Comparison of ENCODE assay signal across 36 cellular contexts in the genomic region with DNA sequence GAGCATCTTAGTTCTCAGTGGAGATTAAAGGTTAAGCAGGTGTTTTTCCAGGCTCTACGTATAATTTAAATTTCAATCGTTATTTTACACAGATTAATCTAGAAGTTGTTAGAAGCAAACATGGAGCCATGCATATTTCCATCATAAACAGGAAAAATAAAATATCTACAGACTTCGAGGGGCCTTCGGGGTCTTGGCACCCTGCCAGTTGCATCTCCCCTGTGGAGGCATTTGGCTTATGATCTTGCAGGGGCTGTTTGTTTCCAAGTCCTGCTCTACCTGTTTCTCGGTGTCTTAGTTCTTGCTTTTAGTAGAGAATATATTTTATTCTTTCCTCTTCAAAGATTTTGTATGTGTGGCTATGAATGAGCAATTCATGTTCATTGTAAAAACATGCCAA.
"Had no signal": no experiment of that assay in that cellular context is flagged by ENCODE, and none has a peak within 500 bp of the region (broad histone marks: within the 10 kb centered on the region; RNA-seq: fewer than 3 reads in every experiment).

No MANE protein-coding gene starts in this region.

- FAIRE-seq: astrocyte, TTC549 had no signal

- H3K27me3 Mint-ChIP-seq: activated B cell treated with CpG ODN at 0.5 μM for 24 hours; activated CD4-positive, alpha-beta memory T cell treated with anti-CD3 and anti-CD28 coated beads for 36 hours; activated CD8-positive, alpha-beta T cell treated with anti-CD3 and anti-CD28 coated beads for 36 hours; activated naive CD8-positive, alpha-beta T cell treated with anti-CD3 and anti-CD28 coated beads for 36 hours; activated T-helper 17 cell treated with anti-CD3 and anti-CD28 coated beads, Interleukin-2, amount 50 U/mL, for 72 hours had no signal

- H3K4me1 Mint-ChIP-seq: activated B cell treated with CpG ODN at 0.5 μM for 24 hours; activated CD4-positive, alpha-beta T cell treated with anti-CD3 and anti-CD28 coated beads, Interleukin-2, amount 10 ng/mL, durations not matched to agents 24 days and 14 days; activated naive CD8-positive, alpha-beta T cell treated with anti-CD3 and anti-CD28 coated beads for 36 hours; activated T-helper 17 cell treated with anti-CD3 and anti-CD28 coated beads, Interleukin-2, amount 50 U/mL, for 72 hours had no signal

- H3K36me3 ChIP-seq: adrenal gland, brain microvascular endothelial cell, breast epithelium had no signal

- H3K27me3 ChIP-seq: adrenal gland, body of pancreas, brain microvascular endothelial cell, breast epithelium had no signal

- H3K9me3 Mint-ChIP-seq: activated CD4-positive, alpha-beta memory T cell treated with anti-CD3 and anti-CD28 coated beads for 36 hours; activated CD4-positive, alpha-beta T cell treated with anti-CD3 and anti-CD28 coated beads, Interleukin-2, amount 10 ng/mL, durations not matched to agents 24 days and 14 days; activated CD8-positive, alpha-beta T cell treated with anti-CD3 and anti-CD28 coated beads for 36 hours; activated T-helper 1 cell treated with anti-CD3 and anti-CD28 coated beads, Interleukin-12 subunit alpha, Interleukin-12 subunit beta, Interleukin-2, Interleukin-4 antibody, amounts not matched to agents 30 ng/mL and 10 ng/mL and 1 ng/mL, durations not matched to agents 14 hours and 24 hours and 36 hours; activated T-helper 17 cell treated with anti-CD3 and anti-CD28 coated beads, Interleukin-2, amount 50 U/mL, for 72 hours; T-helper 1 cell treated with Interleukin-12 subunit alpha and Interleukin-12 subunit beta and Interleukin-4 antibody, amounts not matched to agents 30 μg/mL and 1 μg/mL, for 36 hours; T-helper 2 cell treated with Interferon-gamma antibody and Interleukin-4, amounts not matched to agents 5 μg/mL and 100 μg/mL, for 36 hours had no signal

- ATAC-seq: activated CD8-positive, alpha-beta T cell treated with anti-CD3 and anti-CD28 coated beads for 36 hours; activated naive CD4-positive, alpha-beta T cell treated with anti-CD3 and anti-CD28 coated beads, Interleukin-2, amount 50 U/mL, for 72 hours; activated T-cell treated with anti-CD3 and anti-CD28 coated beads, Interleukin-2, amount 50 U/mL, for 4 hours; activated T-cell treated with anti-CD3 and anti-CD28 coated beads, Interleukin-2, amount 50 U/mL, for 72 hours; activated T-helper 17 cell treated with anti-CD3 and anti-CD28 coated beads, Interleukin-2, amount 50 U/mL, for 72 hours; body of pancreas had no signal

- H3K4me3 Mint-ChIP-seq: activated B cell treated with CpG ODN at 0.5 μM for 24 hours; activated CD4-positive, alpha-beta memory T cell treated with anti-CD3 and anti-CD28 coated beads for 36 hours; activated CD4-positive, alpha-beta T cell treated with anti-CD3 and anti-CD28 coated beads, Interleukin-2, amount 10 ng/mL, durations not matched to agents 24 days and 14 days; activated CD8-positive, alpha-beta T cell treated with anti-CD3 and anti-CD28 coated beads for 36 hours; activated naive CD4-positive, alpha-beta T cell treated with anti-CD3 and anti-CD28 coated beads for 36 hours; activated naive CD8-positive, alpha-beta T cell treated with anti-CD3 and anti-CD28 coated beads for 36 hours; activated T-cell treated with anti-CD3 and anti-CD28 coated beads, Interleukin-2, amount 50 U/mL, for 4 hours; activated T-cell treated with anti-CD3 and anti-CD28 coated beads, Interleukin-2, amount 50 U/mL, for 72 hours; activated T-helper 1 cell treated with anti-CD3 and anti-CD28 coated beads, Interleukin-12 subunit alpha, Interleukin-12 subunit beta, Interleukin-2, Interleukin-4 antibody, amounts not matched to agents 30 ng/mL and 10 ng/mL and 1 ng/mL, durations not matched to agents 14 hours and 24 hours and 36 hours; activated T-helper 17 cell treated with anti-CD3 and anti-CD28 coated beads, Interleukin-2, amount 50 U/mL, for 72 hours; T-helper 1 cell treated with Interleukin-12 subunit alpha and Interleukin-12 subunit beta and Interleukin-4 antibody, amounts not matched to agents 30 μg/mL and 1 μg/mL, for 36 hours; T-helper 2 cell treated with Interferon-gamma antibody and Interleukin-4, amounts not matched to agents 5 μg/mL and 100 μg/mL, for 36 hours had no signal

- DNase-seq: activated B cell treated with CpG ODN at 0.5 μM for 24 hours; activated CD4-positive, alpha-beta memory T cell treated with anti-CD3 and anti-CD28 coated beads for 36 hours; activated CD4-positive, alpha-beta T cell treated with anti-CD3 and anti-CD28 coated beads for 4 hours; activated CD4-positive, alpha-beta T cell treated with anti-CD3 and anti-CD28 coated beads, Interleukin-2, amount 10 ng/mL, durations not matched to agents 24 days and 14 days; activated CD4-positive, alpha-beta T cell treated with anti-CD3 and anti-CD28 coated beads, Interleukin-2, amount 50 U/mL, for 1 hour; activated CD4-positive, alpha-beta T cell treated with anti-CD3 and anti-CD28 coated beads, Interleukin-2, amount 50 U/mL, for 4 hours; activated CD4-positive, CD25-positive, alpha-beta regulatory T cell treated with anti-CD3 and anti-CD28 coated beads, Interleukin-2, amount 50 U/mL, for 72 hours; activated CD8-positive, alpha-beta memory T cell treated with anti-CD3 and anti-CD28 coated beads, Interleukin-2, amount 50 U/mL, for 4 hours; activated CD8-positive, alpha-beta T cell treated with anti-CD3 and anti-CD28 coated beads for 36 hours; activated effector memory CD4-positive, alpha-beta T cell treated with anti-CD3 and anti-CD28 coated beads, Interleukin-2, amount 50 U/mL, for 16 hours; activated gamma-delta T cell treated with Interleukin-2 at 50 U/mL for 16 hours; activated naive CD4-positive, alpha-beta T cell; activated naive CD4-positive, alpha-beta T cell treated with anti-CD3 and anti-CD28 coated beads for 36 hours; activated naive CD4-positive, alpha-beta T cell treated with anti-CD3 and anti-CD28 coated beads, Interleukin-2, amount 50 U/mL, for 16 hours; activated naive CD8-positive, alpha-beta T cell treated with anti-CD3 and anti-CD28 coated beads for 36 hours; activated T-cell treated with anti-CD3 and anti-CD28 coated beads for 4 hours; activated T-cell treated with anti-CD3 and anti-CD28 coated beads, Interleukin-2, amount 50 U/mL, for 1 hour; activated T-cell treated with anti-CD3 and anti-CD28 coated beads, Interleukin-2, amount 50 U/mL, for 4 hours; activated T-cell treated with anti-CD3 and anti-CD28 coated beads, Interleukin-2, amount 50 U/mL, for 72 hours; adrenal gland; amniotic stem cell; aorta; body of pancreas; brain microvascular endothelial cell; central memory CD4-positive, alpha-beta T cell; T-helper 2 cell; T-helper 9 cell had no signal

- H3K36me3 Mint-ChIP-seq: activated CD4-positive, alpha-beta memory T cell treated with anti-CD3 and anti-CD28 coated beads for 36 hours; activated naive CD4-positive, alpha-beta T cell treated with anti-CD3 and anti-CD28 coated beads, Interleukin-2, amount 50 U/mL, for 72 hours; activated naive CD8-positive, alpha-beta T cell treated with anti-CD3 and anti-CD28 coated beads for 36 hours had no signal

- H3K9me3 ChIP-seq: adrenal gland, body of pancreas, breast epithelium had no signal

- H3K27ac ChIP-seq: adrenal gland, body of pancreas, brain microvascular endothelial cell, breast epithelium, VCaP had no signal

- H3K27ac Mint-ChIP-seq: activated B cell treated with CpG ODN at 0.5 μM for 24 hours; activated CD4-positive, alpha-beta memory T cell treated with anti-CD3 and anti-CD28 coated beads for 36 hours; activated CD4-positive, alpha-beta T cell treated with anti-CD3 and anti-CD28 coated beads, Interleukin-2, amount 10 ng/mL, durations not matched to agents 24 days and 14 days; activated CD8-positive, alpha-beta T cell treated with anti-CD3 and anti-CD28 coated beads for 36 hours; activated naive CD4-positive, alpha-beta T cell treated with anti-CD3 and anti-CD28 coated beads for 36 hours; activated naive CD4-positive, alpha-beta T cell treated with anti-CD3 and anti-CD28 coated beads, Interleukin-2, amount 50 U/mL, for 72 hours; activated naive CD8-positive, alpha-beta T cell treated with anti-CD3 and anti-CD28 coated beads for 36 hours; activated T-cell treated with anti-CD3 and anti-CD28 coated beads, Interleukin-2, amount 50 U/mL, for 72 hours; activated T-helper 1 cell treated with anti-CD3 and anti-CD28 coated beads, Interleukin-12 subunit alpha, Interleukin-12 subunit beta, Interleukin-2, Interleukin-4 antibody, amounts not matched to agents 30 ng/mL and 10 ng/mL and 1 ng/mL, durations not matched to agents 14 hours and 24 hours and 36 hours; activated T-helper 17 cell treated with anti-CD3 and anti-CD28 coated beads, Interleukin-2, amount 50 U/mL, for 72 hours; T-helper 1 cell treated with Interleukin-12 subunit alpha and Interleukin-12 subunit beta and Interleukin-4 antibody, amounts not matched to agents 30 μg/mL and 1 μg/mL, for 36 hours; T-helper 2 cell treated with Interferon-gamma antibody and Interleukin-4, amounts not matched to agents 5 μg/mL and 100 μg/mL, for 36 hours had no signal

- H3K4me1 ChIP-seq: adrenal gland, body of pancreas, breast epithelium had no signal

- H3K4me3 ChIP-seq: adrenal gland, body of pancreas, breast epithelium had no signal
